Comparison of ENCODE assay signal across 9 cellular contexts in genomic region chr17:41037853-41038350, GRCh38. TPM values are rescaled to one million over a fixed set of nuclear protein-coding genes. Genes with fewer than 3 reads are reported as not detected.
"Had no signal": no experiment of that assay in that cellular context is flagged by ENCODE, and none has a peak within 500 bp of the region (broad histone marks: within the 10 kb centered on the region; RNA-seq: fewer than 3 reads in every experiment).

No MANE protein-coding gene starts in this region.

- H3K9me3 Mint-ChIP-seq: H9 had no signal

- ATAC-seq: HCT116, HepG2 had no signal

- H3K27ac Mint-ChIP-seq: HFFc6, IgD-negative memory B cell had no signal

- DNase-seq: GOT3, H9, HFFc6, KBM-7 had no signal

- H3K36me3 Mint-ChIP-seq: IgD-negative memory B cell had no signal

- H3K4me3 Mint-ChIP-seq: H9, HFFc6, IgD-negative memory B cell had no signal

- H3K4me1 Mint-ChIP-seq: IgD-negative memory B cell had no signal

RNA-seq across cellular contexts. Expression of gene KRTAP1-3, which starts 3.2 kb away (rescaled TPM):
- total RNA-seq: H4, H9, HepG2, HFFc6, HT1080 had no signal

RNA-seq across cellular contexts. Expression of gene KRTAP1-1, which starts 3.3 kb away (rescaled TPM):
- total RNA-seq: H4, H9, HepG2, HT1080 had no signal

RNA-seq across cellular contexts. Expression of gene KRTAP1-4, which starts 7.9 kb away (rescaled TPM):
- total RNA-seq: H4, H9, HepG2, HFFc6, HT1080 had no signal

RNA-seq across cellular contexts. Expression of gene KRTAP2-1, which starts 9.2 kb away (rescaled TPM):
- total RNA-seq: H4, H9, HepG2 had no signal

RNA-seq across cellular contexts. Expression of gene KRTAP1-5, which starts 10.9 kb away (rescaled TPM):
- total RNA-seq: H9, HepG2, HT1080 had no signal
